ENCODE assay signal across 3 cellular contexts in the genomic region with DNA sequence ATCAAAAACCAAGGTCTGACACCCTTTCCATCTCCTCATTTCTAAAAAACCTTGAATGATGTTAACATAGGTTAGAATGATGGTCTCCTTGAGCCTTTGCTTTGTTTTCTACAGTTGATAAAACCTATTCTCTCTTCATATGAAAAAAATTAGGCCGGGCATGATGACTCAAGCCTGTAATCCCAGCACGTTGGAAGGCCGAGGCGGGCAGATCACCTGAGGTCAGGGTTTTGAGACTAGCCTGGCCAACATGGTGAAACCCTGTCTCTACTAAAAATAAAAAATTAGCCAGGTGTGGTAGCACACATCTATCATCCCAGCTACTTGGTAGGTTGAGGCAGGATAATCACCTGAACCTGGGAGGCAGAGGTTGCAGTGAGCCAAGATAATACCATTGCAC.
"Had no signal": no experiment of that assay in that cellular context is flagged by ENCODE, and none has a peak within 500 bp of the region (broad histone marks: within the 10 kb centered on the region; RNA-seq: fewer than 3 reads in every experiment).

No MANE protein-coding gene starts in this region.

- H3K4me3 ChIP-seq: GM12878 had no signal

- ATAC-seq: GM12878 had no signal

- DNase-seq: GDM1, GF-D8 had no signal
